In genomic region chr16:16171332-16171919, GRCh38 we compare ENCODE assay signal across 1 cellular context.
TF ChIP-seq lines count a peak whose summit lies in the region.

No MANE protein-coding gene starts in this region.

TF ChIP-seq in GM12878, 131 proteins besides CTCF, POLR2A, EP300 and RAD21:
- 0 out of 2 replicates have a peak, but pooled peaks have one; percentile 26 for TF ChIP-seq FOXK2 (IDR thresholded peaks at IDR 0.05)
- TF ChIP-seq ASH2L (IDR thresholded peaks at IDR 0.05; ENCODE audit: borderline replicate concordance, low read depth) = no peak
